In genomic region chr4:73434311-73434710, GRCh38 we compare ENCODE assay signal across 8 cellular contexts. TPM values are rescaled to one million over a fixed set of nuclear protein-coding genes. Genes with fewer than 3 reads are reported as not detected.
DNase-seq lines count a peak whose midpoint lies in the region; ATAC-seq, FAIRE-seq and TF ChIP-seq lines count a peak whose summit lies in the region.

No MANE protein-coding gene starts in this region.

- no peaks in the 10 kb centered on the region for H3K9me3 Mint-ChIP-seq in natural killer cell treated with Interleukin-12 subunit alpha and Interleukin-12 subunit beta and Interleukin-15 and Interleukin-18, amount 100 ng/mL, for 72 hours
- H3K9me3 Mint-ChIP-seq in activated CD4-positive, alpha-beta T cell treated with anti-CD3 and anti-CD28 coated beads, Interleukin-2, amount 10 ng/mL, durations not matched to agents 7 days and 5 days, result no peaks in the 10 kb centered on the region

- FAIRE-seq in A204.1 (lab: Jason Lieb, UNC) (peak; percentile 64), GM18507 (lab: Jason Lieb, UNC) (peak; percentile 29)

- H3K4me3 Mint-ChIP-seq in natural killer cell treated with Interleukin-12 subunit alpha and Interleukin-12 subunit beta and Interleukin-15 and Interleukin-18, amount 100 ng/mL, for 72 hours, result no peak overlapping the region
- H3K4me3 Mint-ChIP-seq in activated CD4-positive, alpha-beta T cell treated with anti-CD3 and anti-CD28 coated beads, Interleukin-2, amount 10 ng/mL, durations not matched to agents 7 days and 5 days, result no peak overlapping the region

- H3K36me3 Mint-ChIP-seq in natural killer cell treated with Interleukin-12 subunit alpha and Interleukin-12 subunit beta and Interleukin-15 and Interleukin-18, amount 100 ng/mL, for 72 hours, result no peaks in the 10 kb centered on the region
- H3K36me3 Mint-ChIP-seq in activated CD4-positive, alpha-beta T cell treated with anti-CD3 and anti-CD28 coated beads, Interleukin-2, amount 10 ng/mL, durations not matched to agents 7 days and 5 days (ENCODE audit: low read depth), result no peaks in the 10 kb centered on the region

- H3K27ac ChIP-seq in dorsolateral prefrontal cortex, result no peak overlapping the region

- intact Hi-C loops in dorsolateral prefrontal cortex (cut with DNase I), result no loop called here
- intact Hi-C loops in lower leg skin (cut with DNase I; ENCODE audit: low total_unique reads), result no loop called here

- ATAC-seq in natural killer cell treated with Interleukin-12 subunit alpha and Interleukin-12 subunit beta and Interleukin-15 and Interleukin-18, amount 100 ng/mL, for 72 hours, result no peak

- TF ChIP-seq RAD21 in Ishikawa (IDR thresholded peaks at IDR 0.05; ENCODE audit: low read depth), result peak; percentile 38; the same call in 1 of the 2 replicates

- no peak for TF ChIP-seq POLR2A in lower leg skin (IDR thresholded peaks at IDR 0.05)

- H3K27me3 Mint-ChIP-seq in natural killer cell treated with Interleukin-12 subunit alpha and Interleukin-12 subunit beta and Interleukin-15 and Interleukin-18, amount 100 ng/mL, for 72 hours, result no peaks in the 10 kb centered on the region
- peaks cover 8% of the 10 kb centered on the region for H3K27me3 Mint-ChIP-seq in activated CD4-positive, alpha-beta T cell treated with anti-CD3 and anti-CD28 coated beads, Interleukin-2, amount 10 ng/mL, durations not matched to agents 7 days and 5 days

- no peaks in the 10 kb centered on the region for H3K4me1 Mint-ChIP-seq in natural killer cell treated with Interleukin-12 subunit alpha and Interleukin-12 subunit beta and Interleukin-15 and Interleukin-18, amount 100 ng/mL, for 72 hours (ENCODE audit: low read depth in 2 of 2)
- no peaks in the 10 kb centered on the region for H3K4me1 Mint-ChIP-seq in activated CD4-positive, alpha-beta T cell treated with anti-CD3 and anti-CD28 coated beads, Interleukin-2, amount 10 ng/mL, durations not matched to agents 7 days and 5 days

- POLR2A ChIA-PET in activated CD4-positive, alpha-beta T cell treated with anti-CD3 and anti-CD28 coated beads, Interleukin-2, amount 10 ng/mL, durations not matched to agents 7 days and 5 days (lab: Charles Lee), result no interaction called here

- DNase-seq in GM18507 (ENCODE audit: extremely low spot score, insufficient read length, low read depth), result no peak
- no peak for DNase-seq in dorsolateral prefrontal cortex
- DNase-seq in natural killer cell treated with Interleukin-12 subunit alpha and Interleukin-12 subunit beta and Interleukin-15 and Interleukin-18, amount 100 ng/mL, for 72 hours (ENCODE audit: low spot score), result no peak
- no peak for DNase-seq in retina
- no peak for DNase-seq in lower leg skin (ENCODE audit: low spot score in 2 of 2)
- no peak for DNase-seq in activated CD4-positive, alpha-beta T cell treated with anti-CD3 and anti-CD28 coated beads, Interleukin-2, amount 10 ng/mL, durations not matched to agents 7 days and 5 days

- CTCF ChIA-PET in activated CD4-positive, alpha-beta T cell treated with anti-CD3 and anti-CD28 coated beads, Interleukin-2, amount 10 ng/mL, durations not matched to agents 7 days and 5 days (lab: Charles Lee), result no interaction called here

- TF ChIP-seq CTCF in dorsolateral prefrontal cortex (IDR thresholded peaks at IDR 0.05 in 54 of 56, conservative IDR thresholded peaks at IDR 0.05 in 2 of 56; ENCODE audit: low read depth in 1 of 56, partially characterized antibody in 56 of 56) (peak in 49 of 56 donors; percentile 18 to 59 (median 41)), lower leg skin (IDR thresholded peaks at IDR 0.05) (no peak)

- TF ChIP-seq EP300 in Ishikawa (IDR thresholded peaks at IDR 0.05; ENCODE audit: borderline replicate concordance), result no peak

- no peak overlapping the region for H3K27ac Mint-ChIP-seq in natural killer cell treated with Interleukin-12 subunit alpha and Interleukin-12 subunit beta and Interleukin-15 and Interleukin-18, amount 100 ng/mL, for 72 hours
- H3K27ac Mint-ChIP-seq in activated CD4-positive, alpha-beta T cell treated with anti-CD3 and anti-CD28 coated beads, Interleukin-2, amount 10 ng/mL, durations not matched to agents 7 days and 5 days, result no peak overlapping the region

- H3K27me3 ChIP-seq in dorsolateral prefrontal cortex, result peaks cover 0 to 7% (median 0%) of the 10 kb centered on the region in 45 donors

- H3K4me3 ChIP-seq in dorsolateral prefrontal cortex, result no peak overlapping the region
- no peak overlapping the region for H3K4me3 ChIP-seq in lower leg skin (ENCODE audit: low read depth, poor library complexity, severe bottlenecking)

- WGBS in lower leg skin, 2 donors, result 46 to 51% methylated on average over 3 of the region's 3 CpGs

TF ChIP-seq in Ishikawa, 13 proteins besides CTCF, POLR2A, EP300 and RAD21:
- no peak for TF ChIP-seq TAF1 (IDR thresholded peaks at IDR 0.05; ENCODE audit: low read depth)
- TF ChIP-seq ZBTB7A (IDR thresholded peaks at IDR 0.05; ENCODE audit: low read depth), result no peak
- TF ChIP-seq, protein P1, sequence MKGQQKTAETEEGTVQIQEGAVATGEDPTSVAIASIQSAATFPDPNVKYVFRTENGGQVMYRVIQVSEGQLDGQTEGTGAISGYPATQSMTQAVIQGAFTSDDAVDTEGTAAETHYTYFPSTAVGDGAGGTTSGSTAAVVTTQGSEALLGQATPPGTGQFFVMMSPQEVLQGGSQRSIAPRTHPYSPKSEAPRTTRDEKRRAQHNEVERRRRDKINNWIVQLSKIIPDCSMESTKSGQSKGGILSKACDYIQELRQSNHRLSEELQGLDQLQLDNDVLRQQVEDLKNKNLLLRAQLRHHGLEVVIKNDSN (IDR thresholded peaks at IDR 0.05), result no peak
- TF ChIP-seq YY1 (IDR thresholded peaks at IDR 0.05; ENCODE audit: low read depth), result no peak
- no peak for TF ChIP-seq EGR1 (IDR thresholded peaks at IDR 0.05)
- no peak for TF ChIP-seq FOXM1 (IDR thresholded peaks at IDR 0.05; ENCODE audit: borderline replicate concordance, low read depth)
- TF ChIP-seq NFIC (IDR thresholded peaks at IDR 0.05), result no peak
- TF ChIP-seq TEAD4 (IDR thresholded peaks at IDR 0.05), result no peak
- no peak for TF ChIP-seq TCF12 (IDR thresholded peaks at IDR 0.05; ENCODE audit: low read depth)
- no peak for TF ChIP-seq CEBPB (IDR thresholded peaks at IDR 0.05)
TF ChIP-seq in Ishikawa: peak in this region for 0.

RNA-seq across cellular contexts. Expression of gene AFP, which starts 1.7 kb away (rescaled TPM):
- total RNA-seq in dorsolateral prefrontal cortex (1 to 10 TPM in 8 of 120 experiments, under 1 TPM in 30, not detected in 82; 0.19 to 2.2 (median 0.59) TPM), lower leg skin (not detected)
- not detected for total RNA-seq in natural killer cell treated with Interleukin-12 subunit alpha and Interleukin-12 subunit beta and Interleukin-15 and Interleukin-18, amount 100 ng/mL, for 72 hours
- not detected for total RNA-seq in activated CD4-positive, alpha-beta T cell treated with anti-CD3 and anti-CD28 coated beads, Interleukin-2, amount 10 ng/mL, durations not matched to agents 7 days and 5 days

RNA-seq across cellular contexts. Expression of gene ALB, which starts 30.2 kb away (rescaled TPM):
- total RNA-seq in dorsolateral prefrontal cortex, result 10 to 100 TPM in 1 of 120 experiments, 1 to 10 TPM in 79, under 1 TPM in 24, not detected in 16; 0.47 to 10.3 (median 1.7) TPM
- total RNA-seq in natural killer cell treated with Interleukin-12 subunit alpha and Interleukin-12 subunit beta and Interleukin-15 and Interleukin-18, amount 100 ng/mL, for 72 hours, result not detected
- under 1 TPM in 1 of 4 donors, not detected in 3; 0.25 TPM for total RNA-seq in lower leg skin
- not detected for total RNA-seq in activated CD4-positive, alpha-beta T cell treated with anti-CD3 and anti-CD28 coated beads, Interleukin-2, amount 10 ng/mL, durations not matched to agents 7 days and 5 days

RNA-seq across cellular contexts. Expression of gene AFM, which starts 47.2 kb away (rescaled TPM):
- total RNA-seq in dorsolateral prefrontal cortex (under 1 TPM in 1 of 120 experiments, not detected in 119; 0.45 TPM), lower leg skin (not detected)
- not detected for total RNA-seq in natural killer cell treated with Interleukin-12 subunit alpha and Interleukin-12 subunit beta and Interleukin-15 and Interleukin-18, amount 100 ng/mL, for 72 hours
- not detected for total RNA-seq in activated CD4-positive, alpha-beta T cell treated with anti-CD3 and anti-CD28 coated beads, Interleukin-2, amount 10 ng/mL, durations not matched to agents 7 days and 5 days

Comparison
In these comparisons a context has a peak if more than half of its experiments do, and no peak if none do; other contexts are left out.
1. CTCF ChIP-seq: peak in dorsolateral prefrontal cortex (49 of 56); none in lower leg skin (0 of 3).